8 cellular contexts compared by ENCODE assay signal in the genomic region with DNA sequence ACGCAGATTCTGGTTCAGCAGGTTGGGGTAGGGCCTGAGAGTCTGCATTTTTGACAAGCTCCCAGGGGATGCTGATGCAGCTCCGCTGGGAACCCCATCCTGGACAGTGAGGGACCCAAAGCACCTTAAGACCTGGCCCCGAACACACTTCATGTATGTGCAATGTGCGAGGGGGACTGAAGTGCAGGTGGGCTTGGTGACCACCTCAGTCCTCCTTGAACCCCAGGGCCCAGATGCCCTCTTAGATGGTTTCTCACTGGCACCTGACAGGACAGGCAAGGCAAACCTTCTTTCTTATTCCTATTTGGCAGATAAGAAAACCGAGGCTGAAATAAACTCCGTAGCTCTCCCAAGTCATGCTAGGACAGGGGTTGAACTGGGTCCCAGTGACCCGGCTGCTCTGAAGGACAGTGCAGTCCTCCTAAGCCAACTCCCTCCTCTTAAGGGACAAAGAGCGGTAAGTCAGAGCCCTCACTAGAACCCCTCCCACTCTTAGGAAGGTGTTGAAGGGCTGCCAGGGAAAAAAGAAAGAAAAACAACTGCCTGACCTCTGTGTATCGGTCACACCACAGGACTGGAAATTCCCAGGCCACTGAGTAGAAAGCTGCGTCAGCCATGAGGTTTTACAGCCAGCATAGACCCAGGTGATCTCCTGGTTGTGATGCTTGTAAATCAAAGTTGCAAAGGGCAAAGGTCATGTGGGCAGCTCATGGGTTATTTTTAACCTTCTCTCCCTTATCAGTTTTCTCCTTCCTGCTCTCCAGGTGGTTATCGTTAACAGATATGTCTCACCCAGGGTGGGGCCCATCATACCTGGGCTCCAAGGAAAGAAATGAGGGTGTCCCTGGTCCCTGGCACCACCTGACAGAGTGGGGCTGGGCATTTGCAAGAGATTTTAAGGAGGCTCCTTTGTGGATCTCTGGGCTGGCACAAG.
DNase-seq lines count a peak whose midpoint lies in the region; ATAC-seq and TF ChIP-seq lines count a peak whose summit lies in the region.

No MANE protein-coding gene starts in this region.

- DNase-seq in M059J (ENCODE audit: low read depth), result peak; percentile 99
- peak; percentile 96 for DNase-seq in dermis blood vessel endothelial cell
- peak; percentile 96 for DNase-seq in osteoblast (ENCODE audit: insufficient read length, low spot score, missing footprints)
- no peak for DNase-seq in NCI-H748 (lab: John Stamatoyannopoulos, UW; ENCODE audit: unreplicated experiment)
- DNase-seq in NCI-H2081 (lab: John Stamatoyannopoulos, UW), result no peak
- DNase-seq in NK-92 (lab: John Stamatoyannopoulos, UW; ENCODE audit: unreplicated experiment), result no peak

- H4K20me1 ChIP-seq in osteoblast (ENCODE audit: insufficient read depth, low read length), result no peaks in the 10 kb centered on the region

- peak overlapping the region; percentile 32 for H3K4me2 ChIP-seq in osteoblast (ENCODE audit: insufficient read depth, low read length)

- H3K4me1 ChIP-seq in osteoblast (ENCODE audit: insufficient read depth, low read length), result peaks cover 49% of the 10 kb centered on the region

- no peaks in the 10 kb centered on the region for H3K36me3 ChIP-seq in osteoblast (ENCODE audit: insufficient read depth, low read length)

- ATAC-seq in GM18499 (IDR thresholded peaks at IDR 0.05; ENCODE audit: insufficient read depth, unreplicated experiment) (peak; percentile 84), GM21737 (IDR thresholded peaks at IDR 0.05; ENCODE audit: unreplicated experiment) (peak; percentile 89)

- no peaks in the 10 kb centered on the region for H3K27me3 ChIP-seq in osteoblast (ENCODE audit: insufficient read depth, low read length)

- no peak overlapping the region for H2AFZ ChIP-seq in osteoblast (ENCODE audit: low read length)

- no peaks in the 10 kb centered on the region for H3K9me3 ChIP-seq in osteoblast (ENCODE audit: low read depth, low read length)

- H3K79me2 ChIP-seq in osteoblast (ENCODE audit: insufficient read depth, low read length), result no peaks in the 10 kb centered on the region

- no peak overlapping the region for H3K4me3 ChIP-seq in osteoblast (ENCODE audit: insufficient read depth, low read length)

- no peak for TF ChIP-seq CTCF in osteoblast (IDR thresholded peaks at IDR 0.05; ENCODE audit: extremely low read depth, low read depth, low read length)

- peak overlapping the region; percentile 64 for H3K27ac ChIP-seq in osteoblast (ENCODE audit: low read depth, low read length)

Comparison
In these comparisons a context has a peak if more than half of its experiments do, and no peak if none do; other contexts are left out.
1. DNase-seq: peak in M059J (single experiment), dermis blood vessel endothelial cell (single experiment) and osteoblast (single experiment); none in NCI-H748 (single experiment), NCI-H2081 (0 of 2) and NK-92 (single experiment).